In the genomic region with DNA sequence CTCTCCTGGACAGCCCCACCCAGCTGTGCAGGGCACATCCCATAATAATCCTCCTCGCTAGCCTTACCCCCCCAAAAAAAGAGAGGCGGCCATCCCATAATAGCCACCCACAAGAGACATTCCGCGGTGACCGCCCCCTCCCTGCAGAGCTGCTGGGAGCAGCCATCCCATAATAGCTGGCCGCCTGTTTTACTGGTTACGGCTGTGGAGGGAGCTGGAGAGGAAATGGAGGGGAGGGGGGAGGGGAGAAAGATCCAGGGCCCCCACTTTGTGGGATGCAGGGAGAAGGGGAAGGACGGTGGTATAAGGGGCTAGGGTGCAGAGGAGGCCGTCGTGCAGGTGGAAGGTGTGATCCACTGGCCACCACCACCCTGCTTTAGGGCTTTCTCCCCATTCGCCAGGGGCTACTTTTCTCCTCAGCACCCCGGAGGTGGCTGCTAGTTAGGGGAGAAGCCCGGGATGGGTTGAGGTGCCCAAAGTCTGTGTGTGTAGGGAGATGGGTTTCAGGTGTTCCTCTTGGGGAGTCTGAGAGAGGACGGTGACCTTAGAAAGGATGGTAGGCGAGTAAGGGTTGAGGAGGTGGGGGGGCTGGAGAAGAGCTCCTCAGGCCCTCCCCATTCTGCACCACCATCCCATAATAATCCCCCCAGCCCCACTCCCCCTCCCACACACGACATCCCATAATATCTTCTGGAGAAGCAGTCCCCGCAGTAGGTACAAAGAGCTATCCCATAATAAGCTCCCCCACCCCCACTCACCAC, we compare ENCODE assay signal across 1 cellular context.
TF ChIP-seq lines count a peak whose summit lies in the region.

No MANE protein-coding gene starts in this region.

TF ChIP-seq in K562, 482 proteins besides CTCF, POLR2A, EP300 and RAD21 (continued from another document and continues in another):
- TF ChIP-seq MTA3 (IDR thresholded peaks at IDR 0.05; ENCODE audit: borderline replicate concordance) (peak; percentile 18; the same call in 1 of the 2 replicates), KLF6 (CRISPR knock-in tag; IDR thresholded peaks at IDR 0.05; ENCODE audit: borderline replicate concordance) (peak; percentile 59; the same call in 1 of the 2 replicates), SMARCA4 (IDR thresholded peaks at IDR 0.05) (peak; percentile 65), BRD9 (IDR thresholded peaks at IDR 0.05; ENCODE audit: low read depth, partially characterized antibody) (peak; percentile 80), SMAD4 (CRISPR knock-in tag; conservative IDR thresholded peaks at IDR 0.05) (peak; percentile 31; the same call in 1 of the 2 replicates), ZNF197 (CRISPR knock-in tag; IDR thresholded peaks at IDR 0.05; ENCODE audit: low read depth) (peak; percentile 93; the same call in 1 of the 2 replicates), TRIM24 (IDR thresholded peaks at IDR 0.05) (peak; percentile 21 to 55; a peak in 2 of 4 replicates), ZBTB7A (IDR thresholded peaks at IDR 0.05; ENCODE audit: borderline replicate concordance, control insufficient read depth, low read depth, low read length) (0 out of 2 replicates have a peak, but pooled peaks have one; percentile 15), HDAC2 (IDR thresholded peaks at IDR 0.05) (peak; percentile 32; the same call in 1 of the 2 replicates), CC2D1A (IDR thresholded peaks at IDR 0.05) (0 out of 2 replicates have a peak, but pooled peaks have one; percentile 29), TEAD4 (IDR thresholded peaks at IDR 0.05; ENCODE audit: low read length) (peak; percentile 80), TEAD4 (CRISPR knock-in tag; IDR thresholded peaks at IDR 0.05; ENCODE audit: borderline replicate concordance) (no peak), ZFX (CRISPR knock-in tag; IDR thresholded peaks at IDR 0.05) (no peak), NUFIP1 (IDR thresholded peaks at IDR 0.05; ENCODE audit: partially characterized antibody) (no peak), NBN (IDR thresholded peaks at IDR 0.05; ENCODE audit: low read depth) (0 out of 2 replicates have a peak, but pooled peaks have one; percentile 42), KDM5B (IDR thresholded peaks at IDR 0.05; ENCODE audit: insufficient replicate concordance, low read depth, low read length) (peak; percentile 23)
- TF ChIP-seq, protein P1, sequence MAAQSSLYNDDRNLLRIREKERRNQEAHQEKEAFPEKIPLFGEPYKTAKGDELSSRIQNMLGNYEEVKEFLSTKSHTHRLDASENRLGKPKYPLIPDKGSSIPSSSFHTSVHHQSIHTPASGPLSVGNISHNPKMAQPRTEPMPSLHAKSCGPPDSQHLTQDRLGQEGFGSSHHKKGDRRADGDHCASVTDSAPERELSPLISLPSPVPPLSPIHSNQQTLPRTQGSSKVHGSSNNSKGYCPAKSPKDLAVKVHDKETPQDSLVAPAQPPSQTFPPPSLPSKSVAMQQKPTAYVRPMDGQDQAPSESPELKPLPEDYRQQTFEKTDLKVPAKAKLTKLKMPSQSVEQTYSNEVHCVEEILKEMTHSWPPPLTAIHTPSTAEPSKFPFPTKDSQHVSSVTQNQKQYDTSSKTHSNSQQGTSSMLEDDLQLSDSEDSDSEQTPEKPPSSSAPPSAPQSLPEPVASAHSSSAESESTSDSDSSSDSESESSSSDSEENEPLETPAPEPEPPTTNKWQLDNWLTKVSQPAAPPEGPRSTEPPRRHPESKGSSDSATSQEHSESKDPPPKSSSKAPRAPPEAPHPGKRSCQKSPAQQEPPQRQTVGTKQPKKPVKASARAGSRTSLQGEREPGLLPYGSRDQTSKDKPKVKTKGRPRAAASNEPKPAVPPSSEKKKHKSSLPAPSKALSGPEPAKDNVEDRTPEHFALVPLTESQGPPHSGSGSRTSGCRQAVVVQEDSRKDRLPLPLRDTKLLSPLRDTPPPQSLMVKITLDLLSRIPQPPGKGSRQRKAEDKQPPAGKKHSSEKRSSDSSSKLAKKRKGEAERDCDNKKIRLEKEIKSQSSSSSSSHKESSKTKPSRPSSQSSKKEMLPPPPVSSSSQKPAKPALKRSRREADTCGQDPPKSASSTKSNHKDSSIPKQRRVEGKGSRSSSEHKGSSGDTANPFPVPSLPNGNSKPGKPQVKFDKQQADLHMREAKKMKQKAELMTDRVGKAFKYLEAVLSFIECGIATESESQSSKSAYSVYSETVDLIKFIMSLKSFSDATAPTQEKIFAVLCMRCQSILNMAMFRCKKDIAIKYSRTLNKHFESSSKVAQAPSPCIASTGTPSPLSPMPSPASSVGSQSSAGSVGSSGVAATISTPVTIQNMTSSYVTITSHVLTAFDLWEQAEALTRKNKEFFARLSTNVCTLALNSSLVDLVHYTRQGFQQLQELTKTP (IDR thresholded peaks at IDR 0.05; ENCODE audit: low read depth in 1 of 2, partially characterized antibody in 2 of 2): peak in 1 of 2 experiments; percentile 46
- TF ChIP-seq, protein P2, sequence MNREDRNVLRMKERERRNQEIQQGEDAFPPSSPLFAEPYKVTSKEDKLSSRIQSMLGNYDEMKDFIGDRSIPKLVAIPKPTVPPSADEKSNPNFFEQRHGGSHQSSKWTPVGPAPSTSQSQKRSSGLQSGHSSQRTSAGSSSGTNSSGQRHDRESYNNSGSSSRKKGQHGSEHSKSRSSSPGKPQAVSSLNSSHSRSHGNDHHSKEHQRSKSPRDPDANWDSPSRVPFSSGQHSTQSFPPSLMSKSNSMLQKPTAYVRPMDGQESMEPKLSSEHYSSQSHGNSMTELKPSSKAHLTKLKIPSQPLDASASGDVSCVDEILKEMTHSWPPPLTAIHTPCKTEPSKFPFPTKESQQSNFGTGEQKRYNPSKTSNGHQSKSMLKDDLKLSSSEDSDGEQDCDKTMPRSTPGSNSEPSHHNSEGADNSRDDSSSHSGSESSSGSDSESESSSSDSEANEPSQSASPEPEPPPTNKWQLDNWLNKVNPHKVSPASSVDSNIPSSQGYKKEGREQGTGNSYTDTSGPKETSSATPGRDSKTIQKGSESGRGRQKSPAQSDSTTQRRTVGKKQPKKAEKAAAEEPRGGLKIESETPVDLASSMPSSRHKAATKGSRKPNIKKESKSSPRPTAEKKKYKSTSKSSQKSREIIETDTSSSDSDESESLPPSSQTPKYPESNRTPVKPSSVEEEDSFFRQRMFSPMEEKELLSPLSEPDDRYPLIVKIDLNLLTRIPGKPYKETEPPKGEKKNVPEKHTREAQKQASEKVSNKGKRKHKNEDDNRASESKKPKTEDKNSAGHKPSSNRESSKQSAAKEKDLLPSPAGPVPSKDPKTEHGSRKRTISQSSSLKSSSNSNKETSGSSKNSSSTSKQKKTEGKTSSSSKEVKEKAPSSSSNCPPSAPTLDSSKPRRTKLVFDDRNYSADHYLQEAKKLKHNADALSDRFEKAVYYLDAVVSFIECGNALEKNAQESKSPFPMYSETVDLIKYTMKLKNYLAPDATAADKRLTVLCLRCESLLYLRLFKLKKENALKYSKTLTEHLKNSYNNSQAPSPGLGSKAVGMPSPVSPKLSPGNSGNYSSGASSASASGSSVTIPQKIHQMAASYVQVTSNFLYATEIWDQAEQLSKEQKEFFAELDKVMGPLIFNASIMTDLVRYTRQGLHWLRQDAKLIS (CRISPR knock-in tag; IDR thresholded peaks at IDR 0.05): no peak
- TF ChIP-seq, protein P3, sequence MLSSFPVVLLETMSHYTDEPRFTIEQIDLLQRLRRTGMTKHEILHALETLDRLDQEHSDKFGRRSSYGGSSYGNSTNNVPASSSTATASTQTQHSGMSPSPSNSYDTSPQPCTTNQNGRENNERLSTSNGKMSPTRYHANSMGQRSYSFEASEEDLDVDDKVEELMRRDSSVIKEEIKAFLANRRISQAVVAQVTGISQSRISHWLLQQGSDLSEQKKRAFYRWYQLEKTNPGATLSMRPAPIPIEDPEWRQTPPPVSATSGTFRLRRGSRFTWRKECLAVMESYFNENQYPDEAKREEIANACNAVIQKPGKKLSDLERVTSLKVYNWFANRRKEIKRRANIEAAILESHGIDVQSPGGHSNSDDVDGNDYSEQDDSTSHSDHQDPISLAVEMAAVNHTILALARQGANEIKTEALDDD (IDR thresholded peaks at IDR 0.05): peak; percentile 30; the same call in 1 of the 2 replicates
- TF ChIP-seq, protein P4, sequence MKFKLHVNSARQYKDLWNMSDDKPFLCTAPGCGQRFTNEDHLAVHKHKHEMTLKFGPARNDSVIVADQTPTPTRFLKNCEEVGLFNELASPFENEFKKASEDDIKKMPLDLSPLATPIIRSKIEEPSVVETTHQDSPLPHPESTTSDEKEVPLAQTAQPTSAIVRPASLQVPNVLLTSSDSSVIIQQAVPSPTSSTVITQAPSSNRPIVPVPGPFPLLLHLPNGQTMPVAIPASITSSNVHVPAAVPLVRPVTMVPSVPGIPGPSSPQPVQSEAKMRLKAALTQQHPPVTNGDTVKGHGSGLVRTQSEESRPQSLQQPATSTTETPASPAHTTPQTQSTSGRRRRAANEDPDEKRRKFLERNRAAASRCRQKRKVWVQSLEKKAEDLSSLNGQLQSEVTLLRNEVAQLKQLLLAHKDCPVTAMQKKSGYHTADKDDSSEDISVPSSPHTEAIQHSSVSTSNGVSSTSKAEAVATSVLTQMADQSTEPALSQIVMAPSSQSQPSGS (CRISPR knock-in tag; IDR thresholded peaks at IDR 0.05): no peak
- TF ChIP-seq, protein P5, sequence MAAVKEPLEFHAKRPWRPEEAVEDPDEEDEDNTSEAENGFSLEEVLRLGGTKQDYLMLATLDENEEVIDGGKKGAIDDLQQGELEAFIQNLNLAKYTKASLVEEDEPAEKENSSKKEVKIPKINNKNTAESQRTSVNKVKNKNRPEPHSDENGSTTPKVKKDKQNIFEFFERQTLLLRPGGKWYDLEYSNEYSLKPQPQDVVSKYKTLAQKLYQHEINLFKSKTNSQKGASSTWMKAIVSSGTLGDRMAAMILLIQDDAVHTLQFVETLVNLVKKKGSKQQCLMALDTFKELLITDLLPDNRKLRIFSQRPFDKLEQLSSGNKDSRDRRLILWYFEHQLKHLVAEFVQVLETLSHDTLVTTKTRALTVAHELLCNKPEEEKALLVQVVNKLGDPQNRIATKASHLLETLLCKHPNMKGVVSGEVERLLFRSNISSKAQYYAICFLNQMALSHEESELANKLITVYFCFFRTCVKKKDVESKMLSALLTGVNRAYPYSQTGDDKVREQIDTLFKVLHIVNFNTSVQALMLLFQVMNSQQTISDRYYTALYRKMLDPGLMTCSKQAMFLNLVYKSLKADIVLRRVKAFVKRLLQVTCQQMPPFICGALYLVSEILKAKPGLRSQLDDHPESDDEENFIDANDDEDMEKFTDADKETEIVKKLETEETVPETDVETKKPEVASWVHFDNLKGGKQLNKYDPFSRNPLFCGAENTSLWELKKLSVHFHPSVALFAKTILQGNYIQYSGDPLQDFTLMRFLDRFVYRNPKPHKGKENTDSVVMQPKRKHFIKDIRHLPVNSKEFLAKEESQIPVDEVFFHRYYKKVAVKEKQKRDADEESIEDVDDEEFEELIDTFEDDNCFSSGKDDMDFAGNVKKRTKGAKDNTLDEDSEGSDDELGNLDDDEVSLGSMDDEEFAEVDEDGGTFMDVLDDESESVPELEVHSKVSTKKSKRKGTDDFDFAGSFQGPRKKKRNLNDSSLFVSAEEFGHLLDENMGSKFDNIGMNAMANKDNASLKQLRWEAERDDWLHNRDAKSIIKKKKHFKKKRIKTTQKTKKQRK (IDR thresholded peaks at IDR 0.05; ENCODE audit: borderline replicate concordance, low read depth, low read length): no peak
- TF ChIP-seq, protein P6, sequence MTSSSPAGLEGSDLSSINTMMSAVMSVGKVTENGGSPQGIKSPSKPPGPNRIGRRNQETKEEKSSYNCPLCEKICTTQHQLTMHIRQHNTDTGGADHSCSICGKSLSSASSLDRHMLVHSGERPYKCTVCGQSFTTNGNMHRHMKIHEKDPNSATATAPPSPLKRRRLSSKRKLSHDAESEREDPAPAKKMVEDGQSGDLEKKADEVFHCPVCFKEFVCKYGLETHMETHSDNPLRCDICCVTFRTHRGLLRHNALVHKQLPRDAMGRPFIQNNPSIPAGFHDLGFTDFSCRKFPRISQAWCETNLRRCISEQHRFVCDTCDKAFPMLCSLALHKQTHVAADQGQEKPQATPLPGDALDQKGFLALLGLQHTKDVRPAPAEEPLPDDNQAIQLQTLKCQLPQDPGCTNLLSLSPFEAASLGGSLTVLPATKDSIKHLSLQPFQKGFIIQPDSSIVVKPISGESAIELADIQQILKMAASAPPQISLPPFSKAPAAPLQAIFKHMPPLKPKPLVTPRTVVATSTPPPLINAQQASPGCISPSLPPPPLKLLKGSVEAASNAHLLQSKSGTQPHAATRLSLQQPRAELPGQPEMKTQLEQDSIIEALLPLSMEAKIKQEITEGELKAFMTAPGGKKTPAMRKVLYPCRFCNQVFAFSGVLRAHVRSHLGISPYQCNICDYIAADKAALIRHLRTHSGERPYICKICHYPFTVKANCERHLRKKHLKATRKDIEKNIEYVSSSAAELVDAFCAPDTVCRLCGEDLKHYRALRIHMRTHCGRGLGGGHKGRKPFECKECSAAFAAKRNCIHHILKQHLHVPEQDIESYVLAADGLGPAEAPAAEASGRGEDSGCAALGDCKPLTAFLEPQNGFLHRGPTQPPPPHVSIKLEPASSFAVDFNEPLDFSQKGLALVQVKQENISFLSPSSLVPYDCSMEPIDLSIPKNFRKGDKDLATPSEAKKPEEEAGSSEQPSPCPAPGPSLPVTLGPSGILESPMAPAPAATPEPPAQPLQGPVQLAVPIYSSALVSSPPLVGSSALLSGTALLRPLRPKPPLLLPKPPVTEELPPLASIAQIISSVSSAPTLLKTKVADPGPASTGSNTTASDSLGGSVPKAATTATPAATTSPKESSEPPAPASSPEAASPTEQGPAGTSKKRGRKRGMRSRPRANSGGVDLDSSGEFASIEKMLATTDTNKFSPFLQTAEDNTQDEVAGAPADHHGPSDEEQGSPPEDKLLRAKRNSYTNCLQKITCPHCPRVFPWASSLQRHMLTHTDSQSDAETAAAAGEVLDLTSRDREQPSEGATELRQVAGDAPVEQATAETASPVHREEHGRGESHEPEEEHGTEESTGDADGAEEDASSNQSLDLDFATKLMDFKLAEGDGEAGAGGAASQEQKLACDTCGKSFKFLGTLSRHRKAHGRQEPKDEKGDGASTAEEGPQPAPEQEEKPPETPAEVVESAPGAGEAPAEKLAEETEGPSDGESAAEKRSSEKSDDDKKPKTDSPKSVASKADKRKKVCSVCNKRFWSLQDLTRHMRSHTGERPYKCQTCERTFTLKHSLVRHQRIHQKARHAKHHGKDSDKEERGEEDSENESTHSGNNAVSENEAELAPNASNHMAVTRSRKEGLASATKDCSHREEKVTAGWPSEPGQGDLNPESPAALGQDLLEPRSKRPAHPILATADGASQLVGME (CRISPR knock-in tag; IDR thresholded peaks at IDR 0.05): peak; percentile 44; the same call in 1 of the 2 replicates
- TF ChIP-seq, protein P7, sequence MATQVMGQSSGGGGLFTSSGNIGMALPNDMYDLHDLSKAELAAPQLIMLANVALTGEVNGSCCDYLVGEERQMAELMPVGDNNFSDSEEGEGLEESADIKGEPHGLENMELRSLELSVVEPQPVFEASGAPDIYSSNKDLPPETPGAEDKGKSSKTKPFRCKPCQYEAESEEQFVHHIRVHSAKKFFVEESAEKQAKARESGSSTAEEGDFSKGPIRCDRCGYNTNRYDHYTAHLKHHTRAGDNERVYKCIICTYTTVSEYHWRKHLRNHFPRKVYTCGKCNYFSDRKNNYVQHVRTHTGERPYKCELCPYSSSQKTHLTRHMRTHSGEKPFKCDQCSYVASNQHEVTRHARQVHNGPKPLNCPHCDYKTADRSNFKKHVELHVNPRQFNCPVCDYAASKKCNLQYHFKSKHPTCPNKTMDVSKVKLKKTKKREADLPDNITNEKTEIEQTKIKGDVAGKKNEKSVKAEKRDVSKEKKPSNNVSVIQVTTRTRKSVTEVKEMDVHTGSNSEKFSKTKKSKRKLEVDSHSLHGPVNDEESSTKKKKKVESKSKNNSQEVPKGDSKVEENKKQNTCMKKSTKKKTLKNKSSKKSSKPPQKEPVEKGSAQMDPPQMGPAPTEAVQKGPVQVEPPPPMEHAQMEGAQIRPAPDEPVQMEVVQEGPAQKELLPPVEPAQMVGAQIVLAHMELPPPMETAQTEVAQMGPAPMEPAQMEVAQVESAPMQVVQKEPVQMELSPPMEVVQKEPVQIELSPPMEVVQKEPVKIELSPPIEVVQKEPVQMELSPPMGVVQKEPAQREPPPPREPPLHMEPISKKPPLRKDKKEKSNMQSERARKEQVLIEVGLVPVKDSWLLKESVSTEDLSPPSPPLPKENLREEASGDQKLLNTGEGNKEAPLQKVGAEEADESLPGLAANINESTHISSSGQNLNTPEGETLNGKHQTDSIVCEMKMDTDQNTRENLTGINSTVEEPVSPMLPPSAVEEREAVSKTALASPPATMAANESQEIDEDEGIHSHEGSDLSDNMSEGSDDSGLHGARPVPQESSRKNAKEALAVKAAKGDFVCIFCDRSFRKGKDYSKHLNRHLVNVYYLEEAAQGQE (CRISPR knock-in tag; IDR thresholded peaks at IDR 0.05; ENCODE audit: low read depth): 0 out of 2 replicates have a peak, but pooled peaks have one; percentile 61
